In genomic region chr2:96529376-96530143, GRCh38 we compare ENCODE assay signal across 10 cellular contexts. TPM values are rescaled to one million over a fixed set of nuclear protein-coding genes. Genes with fewer than 3 reads are reported as not detected.
DNase-seq lines count a peak whose midpoint lies in the region; ATAC-seq and TF ChIP-seq lines count a peak whose summit lies in the region.
"Had no signal": no experiment of that assay in that cellular context is flagged by ENCODE, and none has a peak within 500 bp of the region (broad histone marks: within the 10 kb centered on the region; RNA-seq: fewer than 3 reads in every experiment).

No MANE protein-coding gene starts in this region.

- no peaks in the 10 kb centered on the region for H3K79me2 ChIP-seq in osteoblast (ENCODE audit: insufficient read depth, low read length)

- H3K36me3 ChIP-seq in left ventricle myocardium inferior = no peaks in the 10 kb centered on the region
- H3K36me3 ChIP-seq in osteoblast (ENCODE audit: insufficient read depth, low read length) = no peaks in the 10 kb centered on the region
- no peaks in the 10 kb centered on the region for H3K36me3 ChIP-seq in vagina

- H3K9me3 ChIP-seq in left ventricle myocardium inferior (replicated peaks) = no peaks in the 10 kb centered on the region
- H3K9me3 ChIP-seq in osteoblast (ENCODE audit: low read depth, low read length) = no peaks in the 10 kb centered on the region
- no peaks in the 10 kb centered on the region for H3K9me3 ChIP-seq in vagina

- no peak overlapping the region for H3K4me2 ChIP-seq in osteoblast (ENCODE audit: insufficient read depth, low read length)
- H3K4me2 ChIP-seq: PC-9 had no signal

- no peaks in the 10 kb centered on the region for H4K20me1 ChIP-seq in osteoblast (ENCODE audit: insufficient read depth, low read length)

- no peak overlapping the region for H2AFZ ChIP-seq in osteoblast (ENCODE audit: low read length)
- H2AFZ ChIP-seq: PC-9 had no signal

- ATAC-seq in Right ventricle myocardium inferior (no peak), GM19455 (IDR thresholded peaks at IDR 0.05; ENCODE audit: unreplicated experiment) (no peak), HG03280 (IDR thresholded peaks at IDR 0.05; ENCODE audit: unreplicated experiment) (no peak)

- TF ChIP-seq CTCF in left ventricle myocardium inferior (IDR thresholded peaks at IDR 0.05; ENCODE audit: borderline replicate concordance) = no peak
- TF ChIP-seq CTCF in brain (conservative IDR thresholded peaks at IDR 0.05) = no peak
- no peak for TF ChIP-seq CTCF in osteoblast (IDR thresholded peaks at IDR 0.05; ENCODE audit: extremely low read depth, low read depth, low read length)
- no peak for TF ChIP-seq CTCF in vagina (IDR thresholded peaks at IDR 0.05)

- peaks cover 18% of the 10 kb centered on the region for H3K27me3 Mint-ChIP-seq in brain

- H3K4me1 ChIP-seq in left ventricle myocardium inferior = peaks cover 78% of the 10 kb centered on the region
- H3K4me1 ChIP-seq in osteoblast (ENCODE audit: insufficient read depth, low read length) = peaks cover 57% of the 10 kb centered on the region
- H3K4me1 ChIP-seq in vagina = peaks cover 82% of the 10 kb centered on the region

- DNase-seq in left ventricle myocardium inferior = no peak
- no peak for DNase-seq in Right ventricle myocardium inferior (ENCODE audit: missing footprints)
- DNase-seq in osteoblast (ENCODE audit: insufficient read length, low spot score, missing footprints) = peak; percentile 73
- no peak for DNase-seq in vagina (ENCODE audit: extremely low spot score in 2 of 2)
- DNase-seq in mucosa of gallbladder (ENCODE audit: low spot score) = no peak
- DNase-seq: PC-9 had no signal

- no peaks in the 10 kb centered on the region for H3K36me3 Mint-ChIP-seq in brain

- H3K4me1 Mint-ChIP-seq in brain = peaks cover 69% of the 10 kb centered on the region

- H3K4me3 ChIP-seq in left ventricle myocardium inferior (no peak overlapping the region), osteoblast (ENCODE audit: insufficient read depth, low read length) (no peak overlapping the region), vagina (no peak overlapping the region)
- H3K4me3 ChIP-seq: PC-9 had no signal

- peaks cover 0 to 7% (median 4%) of the 10 kb centered on the region in 5 experiments for H3K9me3 Mint-ChIP-seq in brain

- H3K27ac ChIP-seq in left ventricle myocardium inferior (replicated peaks) = peak overlapping the region; percentile 83
- no peak overlapping the region for H3K27ac ChIP-seq in osteoblast (ENCODE audit: low read depth, low read length)
- peak overlapping the region; percentile 98 for H3K27ac ChIP-seq in vagina
- H3K27ac ChIP-seq: C4-2B, PC-9 had no signal

- peak overlapping the region in 2 of 5 experiments; percentile 15 to 17 for H3K4me3 Mint-ChIP-seq in brain

- no peaks in the 10 kb centered on the region for H3K27me3 ChIP-seq in left ventricle myocardium inferior (ENCODE audit: low read depth)
- H3K27me3 ChIP-seq in osteoblast (ENCODE audit: insufficient read depth, low read length) = peaks cover 8% of the 10 kb centered on the region
- no peaks in the 10 kb centered on the region for H3K27me3 ChIP-seq in vagina

- TF ChIP-seq POLR2A in vagina (IDR thresholded peaks at IDR 0.05) = no peak

- intact Hi-C loops in left ventricle myocardium inferior (cut with micrococcal nuclease) (no loop called here), Right ventricle myocardium inferior (cut with DNase I) (no loop called here), vagina (cut with DNase I) (loop anchor here (10.0 kb wide), 1 partner anchor 105 kb away; the partner anchor contains the start of gene KANSL3)

- H3K27ac Mint-ChIP-seq in brain = peak overlapping the region in 4 of 5 experiments; percentile 14 to 76 (median 70)

RNA-seq across cellular contexts. Expression of gene ARID5A, which starts 7.0 kb away (rescaled TPM):
- total RNA-seq in left ventricle myocardium inferior (17.3 TPM), Right ventricle myocardium inferior (8.7 TPM), osteoblast (7.6 and 9.7 TPM in 2 replicates), vagina (34.1 TPM), mucosa of gallbladder (30.2 TPM)
- polyA plus RNA-seq in brain (ENCODE audit: insufficient read depth, low read depth, low replicate concordance) = 10.4 TPM

RNA-seq across cellular contexts. Expression of gene NEURL3, which starts 24.4 kb away (rescaled TPM):
- total RNA-seq in left ventricle myocardium inferior = not detected
- 0.14 TPM for total RNA-seq in Right ventricle myocardium inferior
- not detected for polyA plus RNA-seq in brain (ENCODE audit: insufficient read depth, low read depth, low replicate concordance)
- total RNA-seq in osteoblast = 0.29 TPM in 1 of 2 replicates, not detected in the other
- total RNA-seq in vagina = 2.5 TPM
- total RNA-seq in mucosa of gallbladder = 3.7 TPM
